ENCODE assay signal across 18 cellular contexts in genomic region chr20:22455259-22455658, GRCh38.
"Had no signal": no experiment of that assay in that cellular context is flagged by ENCODE, and none has a peak within 500 bp of the region (broad histone marks: within the 10 kb centered on the region; RNA-seq: fewer than 3 reads in every experiment).

No MANE protein-coding gene starts in this region.

- H3K27ac ChIP-seq: psoas muscle, right atrium auricular region, upper lobe of left lung had no signal

- H3K9me3 ChIP-seq: psoas muscle, right atrium auricular region, upper lobe of left lung had no signal

- H3K4me3 ChIP-seq: psoas muscle, right atrium auricular region, upper lobe of left lung had no signal

- FAIRE-seq: kidney had no signal

- H3K4me1 ChIP-seq: psoas muscle, right atrium auricular region, upper lobe of left lung had no signal

- ATAC-seq: activated CD4-positive, alpha-beta T cell treated with anti-CD3 and anti-CD28 coated beads for 36 hours; activated naive CD4-positive, alpha-beta T cell treated with anti-CD3 and anti-CD28 coated beads, Interleukin-2, amount 50 U/mL, for 72 hours; activated T-helper 17 cell treated with anti-CD3 and anti-CD28 coated beads, Interleukin-2, amount 50 U/mL, for 72 hours; naive thymus-derived CD8-positive, alpha-beta T cell; psoas muscle; stimulated activated naive CD8-positive, alpha-beta T cell treated with anti-CD3 and anti-CD28 coated beads, Interleukin-15, Interleukin-2, amounts not matched to agents 100 U/mL and 50 U/mL, for 24 hours had no signal

- DNase-seq: activated B cell treated with CpG ODN at 0.5 μM for 24 hours; activated CD4-positive, alpha-beta T cell treated with anti-CD3 and anti-CD28 coated beads for 36 hours; activated CD4-positive, alpha-beta T cell treated with anti-CD3 and anti-CD28 coated beads, Interleukin-2, amount 50 U/mL, for 4 hours; activated CD8-positive, alpha-beta memory T cell treated with anti-CD3 and anti-CD28 coated beads for 24 hours; activated CD8-positive, alpha-beta memory T cell treated with anti-CD3 and anti-CD28 coated beads, Interleukin-2, amount 50 U/mL, for 4 hours; activated T-cell treated with anti-CD3 and anti-CD28 coated beads, Interleukin-2, amount 50 U/mL, for 24 hours; aorta; effector memory CD4-positive, alpha-beta T cell; foreskin melanocyte; kidney; naive thymus-derived CD8-positive, alpha-beta T cell; psoas muscle; stimulated activated CD4-positive, alpha-beta T cell treated with anti-CD3 and anti-CD28 coated beads, Interleukin-4, amount 100 ng/mL, for 4 hours; stimulated activated naive CD8-positive, alpha-beta T cell treated with anti-CD3 and anti-CD28 coated beads, Interleukin-15, Interleukin-2, amounts not matched to agents 100 U/mL and 50 U/mL, for 24 hours; upper lobe of left lung had no signal

- H3K36me3 ChIP-seq: right atrium auricular region, upper lobe of left lung had no signal

- H3K27me3 ChIP-seq: right atrium auricular region, upper lobe of left lung had no signal
